In the genomic region with DNA sequence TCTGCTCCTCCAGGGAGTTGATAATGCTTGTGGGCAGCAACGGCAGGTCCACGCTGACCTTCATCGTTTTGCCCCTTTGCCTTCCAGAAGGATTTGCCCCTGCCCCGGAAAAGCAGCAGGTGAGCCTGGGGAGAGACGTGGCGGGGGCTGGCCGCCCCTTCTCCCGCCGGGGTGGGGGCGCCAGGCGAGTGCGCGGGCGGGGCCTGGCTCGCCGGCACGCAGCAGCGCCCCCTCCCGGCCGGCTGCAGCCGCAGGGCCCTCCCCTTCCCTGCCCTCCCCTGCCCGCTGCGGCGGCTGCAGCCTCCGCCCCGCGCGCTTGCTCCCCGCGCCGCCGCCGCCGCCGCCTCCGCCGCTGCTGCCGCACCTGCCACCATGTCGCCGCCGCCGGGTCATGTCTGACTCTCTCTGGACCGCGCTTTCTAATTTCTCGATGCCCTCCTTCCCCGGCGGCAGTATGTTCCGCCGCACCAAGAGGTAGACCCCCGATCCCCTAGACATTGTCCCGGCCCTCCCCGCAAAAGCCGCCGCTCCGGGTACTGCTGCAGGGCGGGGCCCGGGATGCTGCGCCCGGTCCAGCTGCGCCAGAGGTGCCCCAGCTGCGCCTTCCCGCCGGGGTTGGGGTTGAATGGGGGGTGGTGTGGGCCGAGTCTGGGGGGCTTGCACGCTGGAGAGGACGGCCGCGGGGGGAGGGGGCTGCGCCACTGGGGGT, we compare ENCODE assay signal across 9 cellular contexts. TPM values are rescaled to one million over a fixed set of nuclear protein-coding genes. Genes with fewer than 3 reads are reported as not detected.
DNase-seq lines count a peak whose midpoint lies in the region; ATAC-seq and TF ChIP-seq lines count a peak whose summit lies in the region.
"Had no signal": no experiment of that assay in that cellular context is flagged by ENCODE, and none has a peak within 500 bp of the region (broad histone marks: within the 10 kb centered on the region; RNA-seq: fewer than 3 reads in every experiment).

A gene (plus strand): TSS at position 334 of the 709 bp plus-strand sequence. CDS start 58 bp downstream, at position 392.

- no peak within 1 kb of the TSS for H3K9ac ChIP-seq in skeletal muscle satellite cell (ENCODE audit: low read depth, low read length)

- peaks cover 0 to 54% (median 25%) of the 10 kb centered on the region in 4 donors for H3K4me1 Mint-ChIP-seq in CD4-positive, CD25-positive, alpha-beta regulatory T cell
- peaks cover 20% of the 10 kb centered on the region for H3K4me1 Mint-ChIP-seq in activated naive CD8-positive, alpha-beta T cell treated with anti-CD3 and anti-CD28 coated beads, Interleukin-2, amount 10 ng/mL, durations not matched to agents 7 days and 5 days

- peak; percentile 33 to 59 (median 46) for DNase-seq in CD4-positive, CD25-positive, alpha-beta regulatory T cell
- DNase-seq in HL-60 (ENCODE audit: low read depth in 1 of 2, low spot score in 1 of 2) = peak; percentile 25 to 31
- DNase-seq in Panc1 (ENCODE audit: low read depth, low spot score) = no peak
- DNase-seq in activated naive CD8-positive, alpha-beta T cell treated with anti-CD3 and anti-CD28 coated beads, Interleukin-2, amount 10 ng/mL, durations not matched to agents 7 days and 5 days = peak; percentile 82
- no peak for DNase-seq in right atrium auricular region (ENCODE audit: low spot score)

- peaks cover 41% of the 10 kb centered on the region for H3K4me1 ChIP-seq in CD4-positive, CD25-positive, alpha-beta regulatory T cell (ENCODE audit: control insufficient read depth, insufficient read depth, low read length, poor library complexity, severe bottlenecking)
- H3K4me1 ChIP-seq in Panc1 (ENCODE audit: control insufficient read depth, insufficient read depth, low read length) (peaks cover 4% of the 10 kb centered on the region), right atrium auricular region (peaks cover 0 to 39% of the 10 kb centered on the region in 2 donors), skeletal muscle satellite cell (ENCODE audit: control insufficient read depth, insufficient read depth, low read length) (peaks cover 4% of the 10 kb centered on the region)

- peaks cover 81% of the 10 kb centered on the region for H3K27me3 Mint-ChIP-seq in CD4-positive, CD25-positive, alpha-beta regulatory T cell
- peaks cover 77% of the 10 kb centered on the region for H3K27me3 Mint-ChIP-seq in activated naive CD8-positive, alpha-beta T cell treated with anti-CD3 and anti-CD28 coated beads, Interleukin-2, amount 10 ng/mL, durations not matched to agents 7 days and 5 days

- H3K4me2 ChIP-seq in skeletal muscle satellite cell (ENCODE audit: low read length) = peak within 1 kb of the TSS; percentile 68

- POLR2A ChIA-PET in Panc1 (lab: Charles Lee) = no interaction called here
- POLR2A ChIA-PET in activated naive CD8-positive, alpha-beta T cell treated with anti-CD3 and anti-CD28 coated beads, Interleukin-2, amount 10 ng/mL, durations not matched to agents 7 days and 5 days (lab: Charles Lee) = no interaction called here

- H3K36me3 Mint-ChIP-seq in CD4-positive, CD25-positive, alpha-beta regulatory T cell = no peaks in the 10 kb centered on the region
- H3K36me3 Mint-ChIP-seq in activated naive CD8-positive, alpha-beta T cell treated with anti-CD3 and anti-CD28 coated beads, Interleukin-2, amount 10 ng/mL, durations not matched to agents 7 days and 5 days = no peaks in the 10 kb centered on the region

- H3K27ac Mint-ChIP-seq in CD4-positive, CD25-positive, alpha-beta regulatory T cell = peak within 1 kb of the TSS in 1 of 3 donors; percentile 69
- peak within 1 kb of the TSS; percentile 43 for H3K27ac Mint-ChIP-seq in activated naive CD8-positive, alpha-beta T cell treated with anti-CD3 and anti-CD28 coated beads, Interleukin-2, amount 10 ng/mL, durations not matched to agents 7 days and 5 days

- ATAC-seq in CD4-positive, CD25-positive, alpha-beta regulatory T cell (ENCODE audit: low read depth in 2 of 2) = peak; percentile 59 to 69
- peak; percentile 78 for ATAC-seq in Panc1
- peak; percentile 73 for ATAC-seq in activated naive CD8-positive, alpha-beta T cell treated with anti-CD3 and anti-CD28 coated beads, Interleukin-2, amount 10 ng/mL, durations not matched to agents 7 days and 5 days (ENCODE audit: low read depth)
- ATAC-seq in GM19452 (IDR thresholded peaks at IDR 0.05; ENCODE audit: unreplicated experiment) = no peak
- no peak for ATAC-seq in HG03457 (IDR thresholded peaks at IDR 0.05; ENCODE audit: unreplicated experiment)

- H3K4me3 Mint-ChIP-seq in CD4-positive, CD25-positive, alpha-beta regulatory T cell = peak within 1 kb of the TSS; percentile 67 to 78 (median 70)
- peak within 1 kb of the TSS; percentile 74 for H3K4me3 Mint-ChIP-seq in activated naive CD8-positive, alpha-beta T cell treated with anti-CD3 and anti-CD28 coated beads, Interleukin-2, amount 10 ng/mL, durations not matched to agents 7 days and 5 days

- BruUV-seq in Panc1 (replicated peaks; lab: Mats Ljungman, UMichigan) = no TSS peak

- in situ Hi-C loops in Panc1 (cut with HindIII; ENCODE audit: low pct_unique_long_range_greater_than_20kb, low sequenced_read_pairs) = no loop called here

- no peaks in the 10 kb centered on the region for H3K36me3 ChIP-seq in CD4-positive, CD25-positive, alpha-beta regulatory T cell (ENCODE audit: control insufficient read depth, insufficient read depth, low read length)
- H3K36me3 ChIP-seq in Panc1 (ENCODE audit: control insufficient read depth, insufficient read depth, low read length) (no peaks in the 10 kb centered on the region; the same call in 1 of the 2 replicates), right atrium auricular region (no peaks in the 10 kb centered on the region), skeletal muscle satellite cell (ENCODE audit: insufficient read depth, low read length) (no peaks in the 10 kb centered on the region)

- peak; percentile 3 for TF ChIP-seq CTCF in HL-60 (IDR thresholded peaks at IDR 0.05; ENCODE audit: insufficient read depth, low read length)
- TF ChIP-seq CTCF in Panc1 (IDR thresholded peaks at IDR 0.05) = peak; percentile 94
- TF ChIP-seq CTCF in right atrium auricular region (IDR thresholded peaks at IDR 0.05) = peak; percentile 49 to 58

- no peak within 1 kb of the TSS for H3K27ac ChIP-seq in CD4-positive, CD25-positive, alpha-beta regulatory T cell (ENCODE audit: insufficient read depth, low read length, poor library complexity, severe bottlenecking)
- H3K27ac ChIP-seq in HL-60 (replicated peaks) = no peak within 1 kb of the TSS
- H3K27ac ChIP-seq in Panc1 (ENCODE audit: low read length) = 0 out of 2 replicates have a peak within 1 kb of the TSS, but pooled peaks have one; percentile 51
- no peak within 1 kb of the TSS for H3K27ac ChIP-seq in right atrium auricular region

- intact Hi-C loops in Panc1 (cut with micrococcal nuclease; ENCODE audit: unreplicated experiment) = no loop called here

- no peaks in the 10 kb centered on the region for H3K9me3 ChIP-seq in CD4-positive, CD25-positive, alpha-beta regulatory T cell (ENCODE audit: control insufficient read depth in 2 of 2, low read length in 2 of 2)
- H3K9me3 ChIP-seq in Panc1 (ENCODE audit: control insufficient read depth, insufficient read depth, low read depth, low read length) (no peaks in the 10 kb centered on the region), right atrium auricular region (no peaks in the 10 kb centered on the region), skeletal muscle satellite cell (replicated peaks; ENCODE audit: low read length) (no peaks in the 10 kb centered on the region)

- no peak within 1 kb of the TSS for H3K4me3 ChIP-seq in CD4-positive, CD25-positive, alpha-beta regulatory T cell (ENCODE audit: low read depth, low read length)
- H3K4me3 ChIP-seq in HL-60 (replicated peaks; ENCODE audit: insufficient read depth, low read length) (peak within 1 kb of the TSS; percentile 39), Panc1 (ENCODE audit: low read depth in 2 of 2, low read length in 2 of 2) (peak within 1 kb of the TSS; percentile 47 to 50), right atrium auricular region (peak within 1 kb of the TSS in 1 of 2 donors; percentile 42), skeletal muscle satellite cell (ENCODE audit: low read length) (peak within 1 kb of the TSS; percentile 58)

- H3K9me3 Mint-ChIP-seq in CD4-positive, CD25-positive, alpha-beta regulatory T cell = peaks cover 0 to 9% (median 0%) of the 10 kb centered on the region in 7 donors
- H3K9me3 Mint-ChIP-seq in activated naive CD8-positive, alpha-beta T cell treated with anti-CD3 and anti-CD28 coated beads, Interleukin-2, amount 10 ng/mL, durations not matched to agents 7 days and 5 days = no peaks in the 10 kb centered on the region

- CTCF ChIA-PET in Panc1 (lab: Charles Lee) = no interaction called here

- peaks cover 39% of the 10 kb centered on the region for H3K27me3 ChIP-seq in CD4-positive, CD25-positive, alpha-beta regulatory T cell (ENCODE audit: control insufficient read depth, insufficient read depth, low read length)
- peaks cover 80% of the 10 kb centered on the region for H3K27me3 ChIP-seq in HL-60 (ENCODE audit: insufficient read depth, poor library complexity, severe bottlenecking)
- H3K27me3 ChIP-seq in Panc1 (ENCODE audit: control insufficient read depth, insufficient read depth, low read length) = no peaks in the 10 kb centered on the region; the same call in 1 of the 2 replicates
- H3K27me3 ChIP-seq in right atrium auricular region = peaks cover 42 to 67% of the 10 kb centered on the region in 2 donors
- H3K27me3 ChIP-seq in skeletal muscle satellite cell (ENCODE audit: control insufficient read depth, insufficient read depth, low read length) = peaks cover 88% of the 10 kb centered on the region

RNA-seq across cellular contexts. Expression of the gene that starts here (rescaled TPM):
- 0.94 TPM for total RNA-seq in CD4-positive, CD25-positive, alpha-beta regulatory T cell
- polyA plus RNA-seq in CD4-positive, CD25-positive, alpha-beta regulatory T cell = 1 to 10 TPM in 1 of 4 donors, under 1 TPM in 2, not detected in 1; 0.05 to 1.8 (median 0.52) TPM
- total RNA-seq in Panc1 (2021; ENCODE audit: unreplicated experiment) = 3.1 TPM
- polyA plus RNA-seq in Panc1 (2012; ENCODE audit: insufficient read length) = 7.5 TPM
- 1 to 10 TPM; 1.8 to 2.6 TPM for total RNA-seq in activated naive CD8-positive, alpha-beta T cell treated with anti-CD3 and anti-CD28 coated beads, Interleukin-2, amount 10 ng/mL, durations not matched to agents 7 days and 5 days
- not detected for total RNA-seq in right atrium auricular region
- 0.22 TPM in 1 of 2 replicates, not detected in the other for total RNA-seq in skeletal muscle satellite cell (2012; rRNA removed)
- total RNA-seq: LHCN-M2 had no signal

Comparison
In these comparisons a context has a peak if more than half of its experiments do, and no peak if none do; other contexts are left out.
1. ATAC-seq: peak in CD4-positive, CD25-positive, alpha-beta regulatory T cell (2 of 2), Panc1 (single experiment) and activated naive CD8-positive, alpha-beta T cell treated with anti-CD3 and anti-CD28 coated beads, Interleukin-2, amount 10 ng/mL, durations not matched to agents 7 days and 5 days (single experiment); none in GM19452 (single experiment) and HG03457 (single experiment).
2. DNase-seq: peak in CD4-positive, CD25-positive, alpha-beta regulatory T cell (3 of 3), HL-60 (2 of 2) and activated naive CD8-positive, alpha-beta T cell treated with anti-CD3 and anti-CD28 coated beads, Interleukin-2, amount 10 ng/mL, durations not matched to agents 7 days and 5 days (single experiment); none in Panc1 (single experiment) and right atrium auricular region (single experiment).
3. CTCF ChIP-seq: peak in every context shown above with its lines; median percentile 94 in Panc1; 54 in right atrium auricular region; 3 in HL-60.